In the genomic region with DNA sequence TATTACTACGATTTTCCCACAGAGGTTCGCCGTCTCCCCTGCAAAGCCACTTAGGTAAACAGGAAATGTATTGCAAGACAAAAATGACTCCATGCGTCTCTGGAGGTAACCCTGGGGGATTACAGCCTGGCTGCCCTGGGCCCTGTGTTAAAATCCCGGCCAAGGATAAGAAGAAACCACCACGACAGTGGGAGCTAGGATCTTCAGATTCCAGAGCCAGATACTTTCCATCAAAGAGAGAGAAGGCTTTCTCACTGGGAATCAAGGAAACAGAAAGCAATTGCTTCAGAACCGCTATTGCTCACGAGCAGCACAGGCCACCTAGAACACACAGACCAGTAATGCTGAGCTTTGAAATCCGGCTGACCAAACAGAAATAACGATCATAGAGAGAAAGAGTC, we compare ENCODE assay signal across 16 cellular contexts.
DNase-seq lines count a peak whose midpoint lies in the region; ATAC-seq, FAIRE-seq and TF ChIP-seq lines count a peak whose summit lies in the region.
"Had no signal": no experiment of that assay in that cellular context is flagged by ENCODE, and none has a peak within 500 bp of the region (broad histone marks: within the 10 kb centered on the region; RNA-seq: fewer than 3 reads in every experiment).

No MANE protein-coding gene starts in this region.

- H3K27ac ChIP-seq in MM.1S (ENCODE audit: low read length): no peak overlapping the region
- H3K27ac ChIP-seq: dorsolateral prefrontal cortex had no signal

- no peaks in the 10 kb centered on the region for H3K9me2 ChIP-seq in MM.1S (replicated peaks; ENCODE audit: insufficient read depth, low read length)

- no peaks in the 10 kb centered on the region for H3K4me1 ChIP-seq in MM.1S (ENCODE audit: low read length)

- no peaks in the 10 kb centered on the region for H3K27me3 ChIP-seq in MM.1S (replicated peaks; ENCODE audit: insufficient read depth, low read length)

- peak overlapping the region; percentile 32; the same call in 1 of the 2 replicates for H3K4me2 ChIP-seq in MM.1S (ENCODE audit: low read depth, low read length)

- no peaks in the 10 kb centered on the region for H3F3A ChIP-seq in MM.1S (ENCODE audit: insufficient read depth, low read length)

- peak; percentile 41 for FAIRE-seq in D721Med (lab: Jason Lieb, UNC)
- no peak for FAIRE-seq in GM19239 (lab: Jason Lieb, UNC)

- TF ChIP-seq POLR2A in erythroblast (IDR thresholded peaks at IDR 0.05; ENCODE audit: low read length): no peak

- H4K20me1 ChIP-seq in MM.1S (ENCODE audit: insufficient read depth, low read length): no peaks in the 10 kb centered on the region

- H3K4me3 ChIP-seq in MM.1S (ENCODE audit: low read length): peak overlapping the region; percentile 36; the same call in 1 of the 2 replicates
- H3K4me3 ChIP-seq: dorsolateral prefrontal cortex had no signal

- H3K79me2 ChIP-seq in MM.1S (ENCODE audit: low read length): no peaks in the 10 kb centered on the region

- TF ChIP-seq CTCF in D721Med (IDR thresholded peaks at IDR 0.05; ENCODE audit: insufficient read depth, missing control alignments) (no peak), MM.1S (IDR thresholded peaks at IDR 0.05; ENCODE audit: low read length) (no peak)

- no peak for ATAC-seq in HG03159 (IDR thresholded peaks at IDR 0.05; ENCODE audit: unreplicated experiment)
- ATAC-seq: natural killer cell treated with Interleukin-12 subunit alpha and Interleukin-12 subunit beta and Interleukin-15 and Interleukin-18, amount 100 ng/mL, for 72 hours had no signal

- H3K9me3 ChIP-seq in MM.1S (replicated peaks; ENCODE audit: insufficient read depth, low read length): no peaks in the 10 kb centered on the region

- no peak overlapping the region for H3K9ac ChIP-seq in MM.1S (ENCODE audit: low read length)

- H2AFZ ChIP-seq in MM.1S (ENCODE audit: low read length): peak overlapping the region; percentile 42

- DNase-seq in D721Med (ENCODE audit: insufficient read length, low spot score): no peak
- DNase-seq in MM.1S: no peak
- peak; percentile 30 for DNase-seq in SHP77 treated with DMSO at 0.1 percent for 48 hours (lab: John Stamatoyannopoulos, UW)
- peak; percentile 56 for DNase-seq in iPS-NIHi7 (ENCODE audit: extremely low spot score)
- no peak for DNase-seq in GM19239 (ENCODE audit: insufficient read length, low spot score)
- DNase-seq in Ammon's horn (ENCODE audit: low spot score): no peak
- no peak for DNase-seq in erythroblast (lab: John Stamatoyannopoulos, UW)
- DNase-seq: activated CD4-positive, alpha-beta T cell treated with anti-CD3 and anti-CD28 coated beads for 48 hours; activated naive CD4-positive, alpha-beta T cell treated with anti-CD3 and anti-CD28 coated beads, Interleukin-2, amount 10 ng/mL, durations not matched to agents 7 days and 5 days; dorsolateral prefrontal cortex; KG1; NCI-H187; NK-92 treated with Interleukin-12 subunit alpha and Interleukin-12 subunit beta, amount 100 ng/mL, for 24 hours; Right ventricle myocardium superior had no signal

- H3K36me3 ChIP-seq in MM.1S (replicated peaks; ENCODE audit: insufficient read depth, low read length): no peaks in the 10 kb centered on the region

Comparison
In these comparisons a context has a peak if more than half of its experiments do, and no peak if none do; other contexts are left out.
1. DNase-seq: peak in SHP77 treated with DMSO at 0.1 percent for 48 hours (single experiment) and iPS-NIHi7 (single experiment); none in D721Med (single experiment), MM.1S (single experiment), GM19239 (single experiment), Ammon's horn (single experiment) and erythroblast (0 of 2).